In the genomic region with DNA sequence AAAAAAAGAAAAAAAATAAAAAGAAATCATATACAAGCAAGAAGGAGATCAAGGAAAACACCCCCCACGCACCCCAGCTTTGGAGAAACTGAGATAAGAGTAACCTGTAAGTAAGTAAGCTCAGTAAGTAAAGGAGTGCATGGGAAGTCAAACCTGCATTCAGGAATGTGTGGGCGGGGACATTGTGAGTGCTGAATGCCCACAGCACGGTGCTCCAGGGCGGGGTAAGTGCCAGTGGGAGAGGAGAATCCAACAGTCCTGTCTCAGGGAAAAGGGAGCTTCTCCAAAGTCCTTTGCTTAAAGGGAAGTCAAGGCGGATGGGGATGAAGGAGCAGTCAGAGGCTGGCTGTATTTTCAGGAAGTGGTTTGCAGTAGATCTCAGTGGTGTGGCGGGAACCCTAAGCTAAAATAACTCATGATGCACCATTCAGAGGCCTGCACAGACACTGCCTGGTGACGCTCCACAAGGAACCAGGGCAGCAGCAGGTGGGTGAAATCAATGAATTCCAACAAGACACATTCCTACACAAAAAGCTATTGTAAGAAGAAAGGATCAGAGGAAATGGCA, we compare ENCODE assay signal across 11 cellular contexts.
DNase-seq lines count a peak whose midpoint lies in the region; ATAC-seq and TF ChIP-seq lines count a peak whose summit lies in the region.
"Had no signal": no experiment of that assay in that cellular context is flagged by ENCODE, and none has a peak within 500 bp of the region (broad histone marks: within the 10 kb centered on the region; RNA-seq: fewer than 3 reads in every experiment).

No MANE protein-coding gene starts in this region.

- no peaks in the 10 kb centered on the region for H3K27me3 ChIP-seq in brain microvascular endothelial cell (replicated peaks)

- no peak overlapping the region for H3K4me3 ChIP-seq in brain microvascular endothelial cell (ENCODE audit: low read depth, low read length)

- TF ChIP-seq CTCF in CD14-positive monocyte (IDR thresholded peaks at IDR 0.05), result no peak
- no peak for TF ChIP-seq CTCF in brain microvascular endothelial cell (IDR thresholded peaks at IDR 0.05; ENCODE audit: low read depth, low read length, missing control alignments)

- in situ Hi-C loops in brain microvascular endothelial cell (cut with HindIII; ENCODE audit: low pct_ligation_motif_present, low sequenced_read_pairs), result no loop called here

- intact Hi-C loops in CD14-positive monocyte (cut with micrococcal nuclease), result no loop called here
- intact Hi-C loops in dendritic cell treated with granulocyte-macrophage colony-stimulating factor and Interleukin-4, amounts not matched to agents 40 ng/mL and 50 ng/mL, for 4 days (cut with micrococcal nuclease), result no loop called here

- no peaks in the 10 kb centered on the region for H3K36me3 Mint-ChIP-seq in CD14-positive monocyte
- no peaks in the 10 kb centered on the region for H3K36me3 Mint-ChIP-seq in dendritic cell treated with granulocyte-macrophage colony-stimulating factor and Interleukin-4, amounts not matched to agents 40 ng/mL and 50 ng/mL, for 4 days (ENCODE audit: low read depth)
- H3K36me3 Mint-ChIP-seq: CD4-positive, CD25-positive, alpha-beta regulatory T cell had no signal

- peaks cover 4 to 14% (median 6%) of the 10 kb centered on the region in 3 donors for H3K27me3 Mint-ChIP-seq in CD14-positive monocyte (ENCODE audit: low read depth in 3 of 3)
- H3K27me3 Mint-ChIP-seq in dendritic cell treated with granulocyte-macrophage colony-stimulating factor and Interleukin-4, amounts not matched to agents 40 ng/mL and 50 ng/mL, for 4 days, result peaks cover 23% of the 10 kb centered on the region

- peaks cover 9% of the 10 kb centered on the region for H3K4me1 Mint-ChIP-seq in CD14-positive monocyte
- H3K4me1 Mint-ChIP-seq in dendritic cell treated with granulocyte-macrophage colony-stimulating factor and Interleukin-4, amounts not matched to agents 40 ng/mL and 50 ng/mL, for 4 days (ENCODE audit: low read depth), result peaks cover 21% of the 10 kb centered on the region

- H3K9me3 Mint-ChIP-seq in CD14-positive monocyte, result peaks cover 0 to 1% (median 0%) of the 10 kb centered on the region in 7 donors
- H3K9me3 Mint-ChIP-seq in dendritic cell treated with granulocyte-macrophage colony-stimulating factor and Interleukin-4, amounts not matched to agents 40 ng/mL and 50 ng/mL, for 4 days, result no peaks in the 10 kb centered on the region

- peak; percentile 91 for ATAC-seq in GM21367 (IDR thresholded peaks at IDR 0.05; ENCODE audit: unreplicated experiment)
- ATAC-seq in HG03354 (IDR thresholded peaks at IDR 0.05; ENCODE audit: poor library complexity, severe bottlenecking, unreplicated experiment), result peak; percentile 91
- no peak for ATAC-seq in activated CD4-positive, CD25-positive, alpha-beta regulatory T cell treated with anti-CD3 and anti-CD28 coated beads, Interleukin-2, amount 50 U/mL, for 24 hours
- ATAC-seq: left colon had no signal

- H3K4me3 Mint-ChIP-seq in CD14-positive monocyte, result peak overlapping the region in 1 of 2 donors; percentile 51
- no peak overlapping the region for H3K4me3 Mint-ChIP-seq in dendritic cell treated with granulocyte-macrophage colony-stimulating factor and Interleukin-4, amounts not matched to agents 40 ng/mL and 50 ng/mL, for 4 days
- H3K4me3 Mint-ChIP-seq: CD4-positive, CD25-positive, alpha-beta regulatory T cell had no signal

- DNase-seq in CD14-positive monocyte (ENCODE audit: low spot score), result no peak
- DNase-seq in NCI-H82 treated with DMSO at 0.1 percent for 48 hours (lab: John Stamatoyannopoulos, UW; ENCODE audit: unreplicated experiment), result no peak
- DNase-seq in brain microvascular endothelial cell, result no peak
- no peak for DNase-seq in hepatic stellate cell (ENCODE audit: low spot score)
- DNase-seq: caudate nucleus, left colon had no signal

- peak overlapping the region in 4 of 7 donors; percentile 0 to 79 (median 40) for H3K27ac Mint-ChIP-seq in CD14-positive monocyte
- peak overlapping the region; percentile 9 for H3K27ac Mint-ChIP-seq in dendritic cell treated with granulocyte-macrophage colony-stimulating factor and Interleukin-4, amounts not matched to agents 40 ng/mL and 50 ng/mL, for 4 days
- H3K27ac Mint-ChIP-seq: CD4-positive, CD25-positive, alpha-beta regulatory T cell had no signal

- no peaks in the 10 kb centered on the region for H3K36me3 ChIP-seq in brain microvascular endothelial cell (replicated peaks)

- no peak overlapping the region for H3K27ac ChIP-seq in brain microvascular endothelial cell

Comparison
In these comparisons a context has a peak if more than half of its experiments do, and no peak if none do; other contexts are left out.
1. ATAC-seq: peak in GM21367 (single experiment) and HG03354 (single experiment); none in activated CD4-positive, CD25-positive, alpha-beta regulatory T cell treated with anti-CD3 and anti-CD28 coated beads, Interleukin-2, amount 50 U/mL, for 24 hours (0 of 2).